In genomic region chr12:18139989-18140596, GRCh38 we compare ENCODE assay signal across 8 cellular contexts. TPM values are rescaled to one million over a fixed set of nuclear protein-coding genes. Genes with fewer than 3 reads are reported as not detected.
A peak's percentile ranks its signal among the peaks of the same experiment; 100 is the strongest.
DNase-seq lines count a peak whose midpoint lies in the region; ATAC-seq and TF ChIP-seq lines count a peak whose summit lies in the region.

No MANE protein-coding gene starts in this region.

- H3K56ac ChIP-seq in mesendoderm (ENCODE audit: low read length) = no peak overlapping the region

- peaks cover 12% of the 10 kb centered on the region for H3K4me1 Mint-ChIP-seq in brain

- no peak overlapping the region for H2BK15ac ChIP-seq in mesendoderm (replicated peaks; ENCODE audit: low read depth)

- H3K4me3 Mint-ChIP-seq in brain = no peak overlapping the region

- H3K9me3 Mint-ChIP-seq in brain = no peaks in the 10 kb centered on the region

- H4K8ac ChIP-seq in mesendoderm (ENCODE audit: low read depth, low read length) = no peak overlapping the region

- H3K23ac ChIP-seq in mesendoderm (ENCODE audit: low read length) = no peak overlapping the region

- no peak overlapping the region for H3K4ac ChIP-seq in mesendoderm (ENCODE audit: low read depth, low read length)

- H3K79me1 ChIP-seq in mesendoderm (ENCODE audit: low read length) = no peaks in the 10 kb centered on the region

- no peak overlapping the region for H2BK120ac ChIP-seq in mesendoderm (ENCODE audit: low read depth, low read length)

- no peak overlapping the region for H3K4me3 ChIP-seq in NB4 (ENCODE audit: low read depth, low read length)
- H3K4me3 ChIP-seq in mesendoderm (ENCODE audit: low read length) = no peak overlapping the region

- H3K27ac ChIP-seq in mesendoderm (ENCODE audit: low read depth, low read length) = no peak overlapping the region

- no peaks in the 10 kb centered on the region for H3K79me2 ChIP-seq in mesendoderm (ENCODE audit: control insufficient read depth, insufficient read depth, low read length)

- no peak overlapping the region for H3K9ac ChIP-seq in mesendoderm (ENCODE audit: low read length)

- H2BK5ac ChIP-seq in mesendoderm (ENCODE audit: low read length) = no peak overlapping the region

- H3K27me3 Mint-ChIP-seq in brain = peaks cover 2% of the 10 kb centered on the region

- no peak for ATAC-seq in stimulated activated naive CD8-positive, alpha-beta T cell treated with anti-CD3 and anti-CD28 coated beads, Interleukin-15, Interleukin-2, amounts not matched to agents 100 U/mL and 50 U/mL, for 24 hours

- DNase-seq in A172 (ENCODE audit: low spot score) (peak; percentile 13), GM13977 (ENCODE audit: low spot score) (peak; percentile 6), NB4 (ENCODE audit: low read depth) (peak; percentile 41), mesendoderm (peak; percentile 29), GF-D8 (lab: John Stamatoyannopoulos, UW) (no peak), NCI-H526 treated with DMSO at 0.1 percent for 48 hours (lab: John Stamatoyannopoulos, UW) (no peak)
- no peak for DNase-seq in stimulated activated naive CD8-positive, alpha-beta T cell treated with anti-CD3 and anti-CD28 coated beads, Interleukin-15, Interleukin-2, amounts not matched to agents 100 U/mL and 50 U/mL, for 24 hours

- H3K27ac Mint-ChIP-seq in brain = no peak overlapping the region

- in situ Hi-C loops in GM13977 (cut with MboI; ENCODE audit: low pct_unique_long_range_greater_than_20kb, low sequenced_read_pairs, unreplicated experiment) = no loop called here

- TF ChIP-seq POLR2A in NB4 (IDR thresholded peaks at IDR 0.05; ENCODE audit: extremely low read depth, insufficient read length) = no peak

- no peaks in the 10 kb centered on the region for H3K36me3 Mint-ChIP-seq in brain

- no CpG with 5 or more reads among the region's 1 CpG for WGBS in mesendoderm (ENCODE audit: extremely low coverage, insufficient coverage, low lambda C conversion rate)

- no peak overlapping the region for H4K5ac ChIP-seq in mesendoderm (ENCODE audit: low read length)

- H3K27me3 ChIP-seq in mesendoderm (ENCODE audit: insufficient read depth, low read length, poor library complexity) = no peaks in the 10 kb centered on the region

- no peak overlapping the region for H2AK5ac ChIP-seq in mesendoderm (ENCODE audit: low read length)

- no peak overlapping the region for H3K18ac ChIP-seq in mesendoderm (ENCODE audit: low read length)

- peak; percentile 50 for TF ChIP-seq CTCF in GM13977 (IDR thresholded peaks at IDR 0.05; ENCODE audit: extremely low read depth, insufficient read depth, missing control alignments)
- no peak for TF ChIP-seq CTCF in NB4 (IDR thresholded peaks at IDR 0.05; ENCODE audit: low read depth, low read length)
- peak; percentile 85 to 87 for TF ChIP-seq CTCF in brain (conservative IDR thresholded peaks at IDR 0.05)

- no peaks in the 10 kb centered on the region for H3K36me3 ChIP-seq in mesendoderm (ENCODE audit: control insufficient read depth, insufficient read depth, low read length)

- H3K4me1 ChIP-seq in mesendoderm (ENCODE audit: control insufficient read depth, low read depth, low read length) = no peaks in the 10 kb centered on the region

- no peak overlapping the region for H3K4me2 ChIP-seq in mesendoderm (ENCODE audit: low read length)

RNA-seq across cellular contexts. Expression of gene RERGL, which starts 50.1 kb away (rescaled TPM):
- not detected in 2 replicates for total RNA-seq in A172 (2014; rRNA removed; shearing (Covaris generic))
- 1.6 TPM for polyA plus RNA-seq in brain (ENCODE audit: insufficient read depth, low read depth, low replicate concordance)
- not detected for polyA plus RNA-seq in mesendoderm (2013, experiment 1 of 2)
- polyA plus RNA-seq in mesendoderm (2013, experiment 2 of 2) = 0.13 TPM

Comparison
In these comparisons a context has a peak if more than half of its experiments do, and no peak if none do; other contexts are left out.
1. DNase-seq: peak in A172 (single experiment), GM13977 (single experiment), NB4 (single experiment) and mesendoderm (single experiment); none in GF-D8 (single experiment), stimulated activated naive CD8-positive, alpha-beta T cell treated with anti-CD3 and anti-CD28 coated beads, Interleukin-15, Interleukin-2, amounts not matched to agents 100 U/mL and 50 U/mL, for 24 hours (single experiment) and NCI-H526 treated with DMSO at 0.1 percent for 48 hours (single experiment).